ENCODE assay signal across 15 cellular contexts in the genomic region with DNA sequence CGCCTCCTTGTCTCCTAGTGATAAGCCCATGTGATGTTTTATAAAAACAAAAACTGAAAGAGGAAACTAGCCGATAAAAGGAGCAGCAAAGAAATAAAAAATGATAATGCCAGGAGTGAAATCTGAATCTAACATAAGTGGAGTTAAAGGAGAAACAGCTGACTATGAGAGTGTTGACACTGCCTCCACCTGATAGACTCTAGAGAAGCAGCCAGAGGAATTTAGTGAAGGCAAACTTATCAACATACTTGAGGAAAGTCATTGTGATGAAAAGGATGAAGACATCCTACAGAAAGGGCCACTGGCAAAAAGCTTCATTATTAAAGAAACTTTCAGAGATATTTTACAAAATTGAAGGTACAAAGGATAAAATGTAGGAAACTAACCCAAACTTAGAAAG. TPM values are rescaled to one million over a fixed set of nuclear protein-coding genes. Genes with fewer than 3 reads are reported as not detected.
"Had no signal": no experiment of that assay in that cellular context is flagged by ENCODE, and none has a peak within 500 bp of the region (broad histone marks: within the 10 kb centered on the region; RNA-seq: fewer than 3 reads in every experiment).

No MANE protein-coding gene starts in this region.

- H3K4me3 ChIP-seq: colonic mucosa, pancreas, thoracic aorta had no signal

- H3K27me3 ChIP-seq: colonic mucosa, pancreas had no signal

- H3K4me1 ChIP-seq: colonic mucosa, pancreas had no signal

- H3K9me3 Mint-ChIP-seq: activated naive CD4-positive, alpha-beta T cell treated with anti-CD3 and anti-CD28 coated beads, Interleukin-2, amount 10 ng/mL, durations not matched to agents 7 days and 5 days; naive thymus-derived CD8-positive, alpha-beta T cell had no signal

- FAIRE-seq: pancreas, TTC549, urothelium cell line had no signal

- H3K4me3 Mint-ChIP-seq: activated naive CD4-positive, alpha-beta T cell treated with anti-CD3 and anti-CD28 coated beads, Interleukin-2, amount 10 ng/mL, durations not matched to agents 7 days and 5 days had no signal

- H3K9me3 ChIP-seq: colonic mucosa, pancreas, thoracic aorta had no signal

- H3K36me3 ChIP-seq: colonic mucosa, pancreas, thoracic aorta had no signal

- DNase-seq: activated CD4-positive, alpha-beta T cell treated with anti-CD3 and anti-CD28 coated beads, Interleukin-2, amount 50 U/mL, for 48 hours; activated naive CD4-positive, alpha-beta T cell treated with anti-CD3 and anti-CD28 coated beads, Interleukin-2, amount 10 ng/mL, durations not matched to agents 7 days and 5 days; activated T-cell treated with anti-CD3 and anti-CD28 coated beads, Interleukin-2, amount 50 U/mL, for 1 hour; colonic mucosa; islet precursor cell; mammary epithelial cell; naive thymus-derived CD8-positive, alpha-beta T cell; pancreas; T-helper 2 cell had no signal

- H3K36me3 Mint-ChIP-seq: activated naive CD4-positive, alpha-beta T cell treated with anti-CD3 and anti-CD28 coated beads, Interleukin-2, amount 10 ng/mL, durations not matched to agents 7 days and 5 days had no signal

- H3K27ac Mint-ChIP-seq: activated naive CD4-positive, alpha-beta T cell treated with anti-CD3 and anti-CD28 coated beads, Interleukin-2, amount 10 ng/mL, durations not matched to agents 7 days and 5 days; naive thymus-derived CD8-positive, alpha-beta T cell had no signal

- ATAC-seq: activated CD4-positive, CD25-positive, alpha-beta regulatory T cell treated with anti-CD3 and anti-CD28 coated beads, Interleukin-2, amount 50 U/mL, for 24 hours; naive thymus-derived CD8-positive, alpha-beta T cell; pancreas; sciatic nerve had no signal

- H3K27ac ChIP-seq: colonic mucosa, pancreas, thoracic aorta had no signal

RNA-seq across cellular contexts. Expression of gene M1AP, which starts 1.9 kb away (rescaled TPM):
- total RNA-seq: cardiac septum; naive thymus-derived CD8-positive, alpha-beta T cell had no signal
